23 cellular contexts compared by ENCODE assay signal in genomic region chr6:50707652-50708325, GRCh38. TPM values are rescaled to one million over a fixed set of nuclear protein-coding genes. Genes with fewer than 3 reads are reported as not detected.
DNase-seq lines count a peak whose midpoint lies in the region; ATAC-seq and TF ChIP-seq lines count a peak whose summit lies in the region.
"Had no signal": no experiment of that assay in that cellular context is flagged by ENCODE, and none has a peak within 500 bp of the region (broad histone marks: within the 10 kb centered on the region; RNA-seq: fewer than 3 reads in every experiment).

No MANE protein-coding gene starts in this region.

- no peak for TF ChIP-seq POLR2A in adrenal gland (IDR thresholded peaks at IDR 0.05)

- H3K9me3 ChIP-seq in BE2C (no peaks in the 10 kb centered on the region), RWPE2 (ENCODE audit: severe bottlenecking) (no peaks in the 10 kb centered on the region), adrenal gland (replicated peaks in 1 of 3) (no peaks in the 10 kb centered on the region)
- H3K9me3 ChIP-seq: body of pancreas, SJSA1, uterus had no signal

- 3 to 7% (median 5%) methylated on average over 21 to 28 of the region's 28 CpGs for WGBS in adrenal gland, 4 donors

- H3K4me1 ChIP-seq in BE2C: no peaks in the 10 kb centered on the region
- H3K4me1 ChIP-seq in RWPE2 (ENCODE audit: insufficient read depth, poor library complexity, severe bottlenecking): no peaks in the 10 kb centered on the region
- no peaks in the 10 kb centered on the region for H3K4me1 ChIP-seq in adrenal gland (replicated peaks in 1 of 2)
- H3K4me1 ChIP-seq: body of pancreas, SJSA1, uterus had no signal

- intact Hi-C loops in adrenal gland (cut with DNase I): no loop called here

- H3K4me3 ChIP-seq in BE2C (ENCODE audit: low read depth, low read length) (no peak overlapping the region), RWPE2 (ENCODE audit: severe bottlenecking) (no peak overlapping the region), adrenal gland (no peak overlapping the region)
- H3K4me3 ChIP-seq: body of pancreas, SJSA1, uterus had no signal

- DNase-seq in BE2C: peak; percentile 42
- DNase-seq in RWPE2 (ENCODE audit: low spot score): no peak
- DNase-seq in fibroblast of gingiva (ENCODE audit: low read depth): peak; percentile 80
- DNase-seq in midbrain (lab: John Stamatoyannopoulos, UW): peak; percentile 60
- no peak for DNase-seq in NCI-H2196 treated with DMSO at 0.1 percent for 48 hours (lab: John Stamatoyannopoulos, UW; ENCODE audit: unreplicated experiment)
- DNase-seq in adrenal gland: no peak
- no peak for DNase-seq in RWPE1 (ENCODE audit: low spot score)
- DNase-seq: activated CD4-positive, alpha-beta T cell treated with anti-CD3 and anti-CD28 coated beads for 4 hours; activated CD8-positive, alpha-beta memory T cell treated with anti-CD3 and anti-CD28 coated beads, Interleukin-2, amount 50 U/mL, for 48 hours; activated naive CD4-positive, alpha-beta T cell; CD4-positive, alpha-beta memory T cell; mammary epithelial cell; natural killer cell; NCI-H510A treated with DMSO at 0.1 percent for 48 hours; stimulated activated CD4-positive, alpha-beta T cell treated with anti-CD3 and anti-CD28 coated beads, Interleukin-15, amount 100 ng/mL, for 24 hours; T1000; uterus had no signal

- H3K36me3 ChIP-seq in BE2C (no peaks in the 10 kb centered on the region), RWPE2 (ENCODE audit: low read depth) (no peaks in the 10 kb centered on the region), adrenal gland (replicated peaks in 1 of 2) (no peaks in the 10 kb centered on the region)
- H3K36me3 ChIP-seq: SJSA1, uterus had no signal

- no peak overlapping the region for H3K27ac ChIP-seq in RWPE2 (ENCODE audit: poor library complexity, severe bottlenecking)
- H3K27ac ChIP-seq in adrenal gland: no peak overlapping the region
- H3K27ac ChIP-seq in RWPE1: no peak overlapping the region
- H3K27ac ChIP-seq: body of pancreas, dorsolateral prefrontal cortex, SJSA1, uterus had no signal

- CTCF ChIA-PET in RWPE1 (lab: Yijun Ruan, JAX): no interaction called here

- peaks cover 2% of the 10 kb centered on the region for H3K27me3 ChIP-seq in BE2C
- H3K27me3 ChIP-seq in RWPE2 (ENCODE audit: insufficient read depth, poor library complexity, severe bottlenecking): peaks cover 66% of the 10 kb centered on the region
- peaks cover 17% of the 10 kb centered on the region for H3K27me3 ChIP-seq in adrenal gland
- H3K27me3 ChIP-seq: body of pancreas had no signal

- ATAC-seq in RWPE2 (ENCODE audit: low read depth) (peak; percentile 29; the same call in 1 of the 3 replicates), GM21825 (IDR thresholded peaks at IDR 0.05; ENCODE audit: unreplicated experiment) (no peak)
- ATAC-seq: body of pancreas, natural killer cell had no signal

- TF ChIP-seq CTCF in BE2C (IDR thresholded peaks at IDR 0.05; ENCODE audit: low read depth, low read length) (no peak), RWPE2 (IDR thresholded peaks at IDR 0.05; ENCODE audit: poor library complexity, severe bottlenecking) (no peak), adrenal gland (IDR thresholded peaks at IDR 0.05) (no peak), RWPE1 (conservative IDR thresholded peaks at IDR 0.05; ENCODE audit: low read depth) (no peak)

- POLR2A ChIA-PET in RWPE1 (lab: Yijun Ruan, JAX; ENCODE audit: low non-redundant PET): no interaction called here

RNA-seq across cellular contexts. Expression of gene TFAP2D, which starts 5.5 kb away (rescaled TPM):
- polyA plus RNA-seq in BE2C (2012; ENCODE audit: insufficient read depth, insufficient read length, low read depth): 0.34 TPM
- not detected for total RNA-seq in adrenal gland
- polyA plus RNA-seq in adrenal gland: not detected
- total RNA-seq: body of pancreas; CD4-positive, alpha-beta memory T cell; fibroblast of lung; mammary epithelial cell; natural killer cell; renal cortical epithelial cell; SJSA1; uterus had no signal
- polyA plus RNA-seq: CD4-positive, alpha-beta memory T cell; fibroblast of lung; mammary epithelial cell had no signal

Comparison
In these comparisons a context has a peak if more than half of its experiments do, and no peak if none do; other contexts are left out.
1. DNase-seq: peak in BE2C (single experiment), fibroblast of gingiva (single experiment) and midbrain (single experiment); none in RWPE2 (single experiment), NCI-H2196 treated with DMSO at 0.1 percent for 48 hours (single experiment), adrenal gland (0 of 7) and RWPE1 (single experiment).